8 cellular contexts compared by ENCODE assay signal in the genomic region with DNA sequence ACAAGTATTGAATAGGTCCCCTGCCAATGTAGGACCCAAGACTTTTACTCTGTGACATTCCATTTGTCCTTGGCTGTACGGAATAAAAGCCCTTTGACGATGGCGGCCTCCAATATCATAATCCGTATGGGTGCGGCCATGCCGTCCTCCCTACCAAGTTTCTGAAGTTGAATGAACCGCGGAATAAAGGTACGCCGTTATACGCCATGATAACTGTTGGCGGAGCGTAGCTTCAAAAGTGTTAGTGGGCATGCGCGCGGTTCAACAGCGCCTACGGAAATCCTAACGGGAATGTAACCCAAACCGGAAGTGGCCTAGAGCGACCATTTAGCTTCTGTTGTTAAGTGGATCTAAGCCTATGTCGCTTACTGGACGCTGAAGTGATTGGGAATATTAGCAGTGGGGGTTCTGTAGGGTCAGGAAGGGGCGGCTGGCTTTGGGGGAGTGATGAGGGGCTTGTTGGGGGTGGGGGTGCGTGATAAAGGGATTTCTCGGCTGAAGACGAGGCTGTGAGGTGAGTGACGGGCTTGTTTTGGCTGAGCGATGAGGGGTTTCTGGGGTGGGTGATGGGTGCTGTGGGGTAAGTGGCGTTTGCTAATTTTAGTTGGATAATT. TPM values are rescaled to one million over a fixed set of nuclear protein-coding genes. Genes with fewer than 3 reads are reported as not detected.
DNase-seq lines count a peak whose midpoint lies in the region; ATAC-seq, FAIRE-seq and TF ChIP-seq lines count a peak whose summit lies in the region.

ZNF175 (plus strand) TSS at position 322 of the 614 bp plus-strand sequence. CDS start 2,047 bp downstream, outside the sequence.

- H3K9me1 ChIP-seq in keratinocyte (ENCODE audit: control insufficient read depth, extremely low read depth, insufficient read depth, low read length): no peaks in the 10 kb centered on the region

- peak within 1 kb of the TSS; percentile 47 for H3K27ac ChIP-seq in keratinocyte (ENCODE audit: control insufficient read depth, insufficient read depth, low read length)

- FAIRE-seq in keratinocyte (lab: Jason Lieb, UNC): peak; percentile 97

- peaks cover 10% of the 10 kb centered on the region for H3K4me1 ChIP-seq in keratinocyte (ENCODE audit: control insufficient read depth, extremely low read depth, insufficient read depth, low read length)

- H4K20me1 ChIP-seq in keratinocyte (ENCODE audit: control insufficient read depth, extremely low read depth, insufficient read depth, low read length): no peaks in the 10 kb centered on the region

- DNase-seq in activated gamma-delta T cell treated with Interleukin-2 at 50 U/mL for 16 hours (peak; percentile 84), activated gamma-delta T cell (lab: John Stamatoyannopoulos, UW) (no peak), NCI-H2227 treated with DMSO at 0.1 percent for 48 hours (lab: John Stamatoyannopoulos, UW) (peak; percentile 92), cerebellum (ENCODE audit: low spot score) (peak; percentile 92), keratinocyte (ENCODE audit: low read depth, low spot score) (peak; percentile 64)
- peak; percentile 85 for DNase-seq in activated CD4-positive, CD25-positive, alpha-beta regulatory T cell treated with anti-CD3 and anti-CD28 coated beads, Interleukin-2, amount 50 U/mL, for 72 hours
- peak; percentile 81 for DNase-seq in stimulated activated CD4-positive, alpha-beta T cell treated with anti-CD3 and anti-CD28 coated beads, Interleukin-12 subunit alpha, Interleukin-12 subunit beta, amount 100 ng/mL, for 4 hours

- peaks cover 19% of the 10 kb centered on the region for H3K79me2 ChIP-seq in keratinocyte (ENCODE audit: control insufficient read depth, insufficient read depth, low read length)

- H3K9ac ChIP-seq in keratinocyte (ENCODE audit: control insufficient read depth, extremely low read depth, insufficient read depth, low read length): peak within 1 kb of the TSS; percentile 76

- H3K36me3 ChIP-seq in keratinocyte (ENCODE audit: control insufficient read depth in 2 of 2, extremely low read depth in 1 of 2, insufficient read depth in 2 of 2, low read length in 2 of 2): peaks cover 0 to 7% of the 10 kb centered on the region in 2 experiments

- no peaks in the 10 kb centered on the region for H3K9me3 ChIP-seq in keratinocyte (ENCODE audit: control insufficient read depth, low read depth, low read length)

- dilution Hi-C loops in keratinocyte (cut with MboI; ENCODE audit: extremely low pct_ligation_motif_present, low sequenced_read_pairs): no loop called here

- no peak for TF ChIP-seq CTCF in keratinocyte (optimal IDR thresholded peaks at IDR 0.05 in 1 of 3, IDR thresholded peaks at IDR 0.05 in 1 of 3, conservative IDR thresholded peaks at IDR 0.05 in 1 of 3; ENCODE audit: extremely low read depth in 1 of 3, insufficient read depth in 2 of 3, low read length in 3 of 3)

- H3K4me2 ChIP-seq in keratinocyte (ENCODE audit: control insufficient read depth, extremely low read depth, insufficient read depth, low read depth, low read length): peak within 1 kb of the TSS; percentile 97

- peak; percentile 84 for ATAC-seq in HG03097 (IDR thresholded peaks at IDR 0.05; ENCODE audit: low FRiP score, unreplicated experiment)

- H3K4me3 ChIP-seq in keratinocyte (ENCODE audit: control insufficient read depth in 2 of 3, extremely low read depth in 1 of 3, insufficient read depth in 2 of 3, low read depth in 1 of 3, low read length in 3 of 3): peak within 1 kb of the TSS; percentile 74 to 91 (median 90)

- no peaks in the 10 kb centered on the region for H3K27me3 ChIP-seq in keratinocyte (ENCODE audit: control insufficient read depth, extremely low read depth, insufficient read depth, low read length)

- peak within 1 kb of the TSS; percentile 88 for H2AFZ ChIP-seq in keratinocyte (ENCODE audit: control insufficient read depth, low read length)

RNA-seq across cellular contexts. Expression of gene ZNF175, which starts in this region (rescaled TPM):
- 9.0 TPM for total RNA-seq in cerebellum
- polyA plus RNA-seq in keratinocyte: 2.3 to 3.8 TPM (median 3.2 TPM) in 3 replicates
- 2.5 TPM for polyA plus RNA-seq in keratinocyte (2011; ENCODE audit: low read depth)
- 1.4 and 3.0 TPM in 2 replicates for polyA plus RNA-seq in keratinocyte (2011; cell fraction: cytosol; rRNA removed)
- polyA plus RNA-seq in keratinocyte (2011; cell fraction: nucleus; rRNA removed): 5.5 and 7.0 TPM in 2 replicates
- polyA plus RNA-seq in keratinocyte (2012; ENCODE audit: low replicate concordance): 1.8 and 3.5 TPM in 2 replicates
- polyA minus RNA-seq in keratinocyte: 6.1 to 6.9 TPM (median 6.7 TPM) in 3 replicates
- 2.5 TPM for polyA minus RNA-seq in keratinocyte (2011; cell fraction: cytosol; rRNA and poly(A)+ RNA removed)
- polyA minus RNA-seq in keratinocyte (2011; cell fraction: nucleus; rRNA and poly(A)+ RNA removed): 3.1 and 7.0 TPM in 2 replicates
